28 cellular contexts compared by ENCODE assay signal in the genomic region with DNA sequence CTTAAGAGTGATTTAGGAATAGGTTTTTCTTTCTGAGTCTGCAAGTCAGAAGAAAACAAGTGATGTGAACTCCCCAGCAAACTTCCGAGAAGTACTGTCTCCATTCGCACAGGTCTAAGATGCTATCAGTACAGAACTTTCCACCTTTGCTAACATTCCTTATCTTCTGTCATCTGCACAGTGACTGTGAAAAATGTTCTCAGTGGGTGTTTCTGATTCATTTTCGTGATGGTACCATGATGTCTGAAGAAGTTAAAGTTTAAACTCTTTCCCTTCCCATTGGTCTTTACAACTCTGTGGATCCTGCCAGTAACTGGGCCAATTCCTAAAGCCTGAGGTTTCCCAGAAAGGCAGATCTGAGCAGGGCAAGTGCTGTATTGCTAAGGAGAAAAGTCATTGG.
"Had no signal": no experiment of that assay in that cellular context is flagged by ENCODE, and none has a peak within 500 bp of the region (broad histone marks: within the 10 kb centered on the region; RNA-seq: fewer than 3 reads in every experiment).

No MANE protein-coding gene starts in this region.

- H3K9me3 ChIP-seq: ascending aorta, Peyer's patch had no signal

- ATAC-seq: activated CD8-positive, alpha-beta T cell treated with anti-CD3 and anti-CD28 coated beads for 36 hours; activated T-cell treated with anti-CD3 and anti-CD28 coated beads, Interleukin-2, amount 50 U/mL, for 72 hours; activated T-helper 17 cell treated with anti-CD3 and anti-CD28 coated beads, Interleukin-2, amount 50 U/mL, for 72 hours; PC-3 had no signal

- H3K4me1 ChIP-seq: Peyer's patch had no signal

- DNase-seq: activated CD4-positive, alpha-beta T cell treated with anti-CD3 and anti-CD28 coated beads, Interleukin-2, amount 10 ng/mL, durations not matched to agents 24 days and 14 days; activated CD4-positive, alpha-beta T cell treated with anti-CD3 and anti-CD28 coated beads, Interleukin-2, amount 50 U/mL, for 4 hours; activated CD8-positive, alpha-beta T cell treated with anti-CD3 and anti-CD28 coated beads for 36 hours; activated effector memory CD4-positive, alpha-beta T cell treated with anti-CD3 and anti-CD28 coated beads, Interleukin-2, amount 50 U/mL, for 16 hours; activated naive CD4-positive, alpha-beta T cell; activated naive CD4-positive, alpha-beta T cell treated with anti-CD3 and anti-CD28 coated beads, Interleukin-2, amount 50 U/mL, for 16 hours; activated naive CD8-positive, alpha-beta T cell treated with anti-CD3 and anti-CD28 coated beads for 36 hours; activated T-cell treated with anti-CD3 and anti-CD28 coated beads, Interleukin-2, amount 50 U/mL, for 1 hour; activated T-cell treated with anti-CD3 and anti-CD28 coated beads, Interleukin-2, amount 50 U/mL, for 72 hours; amniotic stem cell; Karpas-422; KBM-7; MM.1S; MV-4-11; NCI-H1092; NCI-H1436 treated with DMSO at 0.1 percent for 48 hours; NCI-H1694 treated with DMSO at 0.1 percent for 48 hours; NCI-H2029; NCI-H345; NCI-H524 treated with DMSO at 0.1 percent for 48 hours; PC-3; Peyer's patch; RPMI8226; SIG-M5; T1000 had no signal

- H3K27ac ChIP-seq: ascending aorta, cardiac muscle cell, Peyer's patch had no signal

- H3K4me3 ChIP-seq: ascending aorta, cardiac muscle cell, Peyer's patch had no signal

- H3K27me3 ChIP-seq: ascending aorta, cardiac muscle cell, Peyer's patch had no signal

- H3K36me3 ChIP-seq: ascending aorta, cardiac muscle cell, Peyer's patch had no signal
